ENCODE assay signal across 16 cellular contexts in the genomic region with DNA sequence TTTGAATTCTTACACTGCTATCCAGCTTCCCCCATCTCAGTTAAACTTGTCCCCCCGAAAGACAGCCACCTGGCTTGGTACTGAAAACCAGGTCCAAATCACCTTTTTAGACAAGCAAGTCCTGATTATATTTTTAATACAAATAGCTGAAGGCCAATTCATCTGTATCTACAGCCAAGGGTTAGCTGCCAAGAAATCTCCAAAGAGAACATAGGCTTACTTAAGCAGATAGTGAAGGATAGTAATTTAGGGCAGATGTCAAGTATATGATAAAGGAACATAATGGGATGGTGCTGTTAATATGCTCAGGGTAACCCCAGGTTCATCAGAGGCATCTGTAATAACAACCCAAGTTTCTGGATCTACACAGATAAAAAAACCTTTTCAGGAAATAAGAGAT.
DNase-seq lines count a peak whose midpoint lies in the region; ATAC-seq and TF ChIP-seq lines count a peak whose summit lies in the region.
"Had no signal": no experiment of that assay in that cellular context is flagged by ENCODE, and none has a peak within 500 bp of the region (broad histone marks: within the 10 kb centered on the region; RNA-seq: fewer than 3 reads in every experiment).

No MANE protein-coding gene starts in this region.

- POLR2A ChIA-PET in MCF 10A (lab: Yijun Ruan, JAX): interaction anchor here (0.8 kb wide), 1 partner anchor 968 kb away, joined by 3 read pairs; no protein-coding TSS in a partner anchor
- POLR2A ChIA-PET in PC-3 (lab: Charles Lee; ENCODE audit: unreplicated experiment): no interaction called here

- H3K4me1 ChIP-seq in mammary epithelial cell (ENCODE audit: insufficient read depth, low read length): no peaks in the 10 kb centered on the region
- H3K4me1 ChIP-seq in PC-3 (ENCODE audit: insufficient read depth, low read length): peaks cover 18% of the 10 kb centered on the region

- H3K27me3 Mint-ChIP-seq in MCF 10A (ENCODE audit: insufficient read depth, unreplicated experiment) (no peaks in the 10 kb centered on the region), progenitor cell of endocrine pancreas (peaks cover 25% of the 10 kb centered on the region)

- BruUV-seq in MCF 10A (replicated peaks; lab: Mats Ljungman, UMichigan) (no TSS peak), mammary epithelial cell (replicated peaks; lab: Mats Ljungman, UMichigan) (no TSS peak), PC-3 (replicated peaks; lab: Mats Ljungman, UMichigan) (no TSS peak)

- no peaks in the 10 kb centered on the region for H4K20me1 ChIP-seq in mammary epithelial cell (ENCODE audit: insufficient read depth, low read length)
- no peaks in the 10 kb centered on the region for H4K20me1 ChIP-seq in PC-3 (ENCODE audit: low read length)

- in situ Hi-C loops in mammary epithelial cell (cut with MboI; ENCODE audit: low sequenced_read_pairs in 2 of 2): no loop called here

- H3K27me3 ChIP-seq in mammary epithelial cell (ENCODE audit: insufficient read depth, low read length) (peaks cover 3% of the 10 kb centered on the region), PC-3 (ENCODE audit: low read length) (no peaks in the 10 kb centered on the region)

- DNase-seq in MCF 10A (ENCODE audit: unreplicated experiment) (no peak), mammary epithelial cell (no peak), PC-3 (no peak), fibroblast of the conjunctiva (ENCODE audit: low read depth) (peak; percentile 26), progenitor cell of endocrine pancreas (ENCODE audit: low spot score, unreplicated experiment) (no peak)
- DNase-seq in stimulated activated CD4-positive, alpha-beta T cell treated with anti-CD3 and anti-CD28 coated beads, Interleukin-4, amount 100 ng/mL, for 4 hours: no peak
- DNase-seq: 8988T; CD4-positive, alpha-beta memory T cell; DMS79 treated with DMSO at 0.1 percent for 48 hours; GDM1; MM.1S; NCI-H187 treated with DMSO at 0.1 percent for 48 hours; NCI-H510A had no signal

- CTCF ChIA-PET in MCF 10A (lab: Yijun Ruan, JAX): interaction anchor here (0.6 to 1.4 kb wide), 5 partner anchors 11 to 892 kb away, joined by 3 to 4 read pairs (median 3); no protein-coding TSS in a partner anchor
- CTCF ChIA-PET in mammary epithelial cell (lab: Charles Lee; ENCODE audit: low non-redundant PET): no interaction called here
- CTCF ChIA-PET in PC-3 (lab: Charles Lee): no interaction called here

- no peak overlapping the region for H2AFZ ChIP-seq in mammary epithelial cell (ENCODE audit: low read depth, low read length)
- no peak overlapping the region for H2AFZ ChIP-seq in PC-3 (ENCODE audit: low read length)

- ATAC-seq in PC-3 (no peak), HG03520 (IDR thresholded peaks at IDR 0.05; ENCODE audit: unreplicated experiment) (no peak), GM21381 (IDR thresholded peaks at IDR 0.05; ENCODE audit: unreplicated experiment) (no peak)

- H3K79me2 ChIP-seq in mammary epithelial cell (ENCODE audit: insufficient read depth, low read length) (no peaks in the 10 kb centered on the region), PC-3 (ENCODE audit: low read length) (no peaks in the 10 kb centered on the region)

- H3K27ac ChIP-seq in mammary epithelial cell (ENCODE audit: insufficient read depth, low read depth, low read length) (no peak overlapping the region), PC-3 (ENCODE audit: low read length) (peak overlapping the region; percentile 85)
- H3K27ac ChIP-seq: KMS-11 had no signal

- H3K4me2 ChIP-seq in mammary epithelial cell (ENCODE audit: insufficient read depth, low read depth, low read length): no peak overlapping the region
- H3K4me2 ChIP-seq in PC-3 (ENCODE audit: low read length): no peak overlapping the region
- H3K4me2 ChIP-seq: KMS-11 had no signal

- intact Hi-C loops in MCF 10A (cut with micrococcal nuclease): no loop called here
- intact Hi-C loops in mammary epithelial cell (cut with micrococcal nuclease): no loop called here
- intact Hi-C loops in PC-3 (cut with micrococcal nuclease): no loop called here

- no peak for TF ChIP-seq CTCF in MCF 10A (IDR thresholded peaks at IDR 0.05; ENCODE audit: unreplicated experiment)
- TF ChIP-seq CTCF in mammary epithelial cell (conservative IDR thresholded peaks at IDR 0.05 in 1 of 2, IDR thresholded peaks at IDR 0.05 in 1 of 2; ENCODE audit: extremely low read depth in 1 of 2, insufficient read depth in 1 of 2, low read depth in 1 of 2, low read length in 2 of 2): no peak
- no peak for TF ChIP-seq CTCF in PC-3 (conservative IDR thresholded peaks at IDR 0.05; ENCODE audit: low read depth, low read length)
- TF ChIP-seq CTCF in progenitor cell of endocrine pancreas (IDR thresholded peaks at IDR 0.05; ENCODE audit: unreplicated experiment): no peak

- no peak overlapping the region for H3K4me3 ChIP-seq in mammary epithelial cell (replicated peaks in 1 of 3; ENCODE audit: insufficient read depth in 1 of 3, low read depth in 2 of 3, low read length in 3 of 3)
- no peak overlapping the region for H3K4me3 ChIP-seq in PC-3 (ENCODE audit: low read length)

- H3K27ac Mint-ChIP-seq in MCF 10A (ENCODE audit: low read depth, unreplicated experiment) (peak overlapping the region; percentile 73), progenitor cell of endocrine pancreas (no peak overlapping the region)
- H3K27ac Mint-ChIP-seq: CD4-positive, alpha-beta memory T cell had no signal

- H3K36me3 Mint-ChIP-seq in MCF 10A (ENCODE audit: insufficient read depth, unreplicated experiment) (no peaks in the 10 kb centered on the region), progenitor cell of endocrine pancreas (ENCODE audit: insufficient read depth) (no peaks in the 10 kb centered on the region)
- H3K36me3 Mint-ChIP-seq: CD4-positive, alpha-beta memory T cell had no signal

- H3F3A ChIP-seq in PC-3 (ENCODE audit: low read length, unreplicated experiment): no peaks in the 10 kb centered on the region

- no peaks in the 10 kb centered on the region for H3K36me3 ChIP-seq in mammary epithelial cell (ENCODE audit: insufficient read depth, low read length)
- H3K36me3 ChIP-seq in PC-3 (ENCODE audit: low read depth, low read length): no peaks in the 10 kb centered on the region

- dilution Hi-C loops in mammary epithelial cell (cut with HindIII; ENCODE audit: low sequenced_read_pairs): no loop called here

- 60% methylated on average over 1 of the region's 1 CpG for WGBS in mammary epithelial cell (ENCODE audit: low coverage, missing lambda C conversion rate)

- no peak overlapping the region for H3K9ac ChIP-seq in mammary epithelial cell (ENCODE audit: insufficient read depth, low read length)
- no peak overlapping the region for H3K9ac ChIP-seq in PC-3 (ENCODE audit: low read length)
- H3K9ac ChIP-seq: KMS-11 had no signal

- H3K9me3 ChIP-seq in mammary epithelial cell (replicated peaks; ENCODE audit: insufficient read depth, low read length): no peaks in the 10 kb centered on the region
- H3K9me3 ChIP-seq in PC-3 (ENCODE audit: low read length): no peaks in the 10 kb centered on the region

- no peaks in the 10 kb centered on the region for H3K9me2 ChIP-seq in PC-3 (replicated peaks; ENCODE audit: low read length)

- H3K4me1 Mint-ChIP-seq in MCF 10A (ENCODE audit: insufficient read depth, unreplicated experiment): peaks cover 22% of the 10 kb centered on the region
- peaks cover 3% of the 10 kb centered on the region for H3K4me1 Mint-ChIP-seq in progenitor cell of endocrine pancreas (ENCODE audit: low read depth)
- H3K4me1 Mint-ChIP-seq: CD4-positive, alpha-beta memory T cell had no signal

- H3K9me3 Mint-ChIP-seq in MCF 10A (ENCODE audit: unreplicated experiment) (no peaks in the 10 kb centered on the region), progenitor cell of endocrine pancreas (ENCODE audit: low read depth) (no peaks in the 10 kb centered on the region)

- H3K4me3 Mint-ChIP-seq in MCF 10A (ENCODE audit: unreplicated experiment) (no peak overlapping the region), progenitor cell of endocrine pancreas (ENCODE audit: low read depth) (no peak overlapping the region)
- H3K4me3 Mint-ChIP-seq: CD4-positive, alpha-beta memory T cell had no signal
